12 cellular contexts compared by ENCODE assay signal in genomic region chr12:65882504-65882903, GRCh38. TPM values are rescaled to one million over a fixed set of nuclear protein-coding genes. Genes with fewer than 3 reads are reported as not detected.
DNase-seq lines count a peak whose midpoint lies in the region; ATAC-seq and TF ChIP-seq lines count a peak whose summit lies in the region.
"Had no signal": no experiment of that assay in that cellular context is flagged by ENCODE, and none has a peak within 500 bp of the region (broad histone marks: within the 10 kb centered on the region; RNA-seq: fewer than 3 reads in every experiment).

No MANE protein-coding gene starts in this region.

- peaks cover 18% of the 10 kb centered on the region for H3K27me3 ChIP-seq in HL-60 (ENCODE audit: insufficient read depth, poor library complexity, severe bottlenecking)
- H3K27me3 ChIP-seq in lower lobe of right lung (ENCODE audit: low read depth), result peaks cover 9% of the 10 kb centered on the region
- no peaks in the 10 kb centered on the region for H3K27me3 ChIP-seq in stomach smooth muscle (ENCODE audit: control insufficient read depth in 1 of 2, insufficient read depth in 2 of 2, low read length in 2 of 2)
- no peaks in the 10 kb centered on the region for H3K27me3 ChIP-seq in H7 (ENCODE audit: control insufficient read depth, insufficient read depth, low read length)

- no peaks in the 10 kb centered on the region for H3K36me3 ChIP-seq in lower lobe of right lung
- no peaks in the 10 kb centered on the region for H3K36me3 ChIP-seq in stomach smooth muscle (ENCODE audit: control insufficient read depth in 2 of 2, insufficient read depth in 2 of 2, low read length in 2 of 2)
- H3K36me3 ChIP-seq in H7 (replicated peaks; ENCODE audit: control insufficient read depth, insufficient read depth, low read length), result no peaks in the 10 kb centered on the region

- no peak for DNase-seq in HL-60 (ENCODE audit: low read depth in 1 of 2, low spot score in 1 of 2)
- DNase-seq in astrocyte of the hippocampus (ENCODE audit: low read depth, low spot score), result peak; percentile 54
- DNase-seq in lower lobe of right lung, result no peak
- DNase-seq in H7, result no peak
- DNase-seq: activated effector memory CD4-positive, alpha-beta T cell treated with Interleukin-2 at 50 U/mL for 16 hours; cortex of kidney; DND-41; HCEC 1CT; NCI-H1436 treated with DMSO at 0.1 percent for 48 hours had no signal

- no peaks in the 10 kb centered on the region for H3K9me3 ChIP-seq in lower lobe of right lung
- H3K9me3 ChIP-seq in stomach smooth muscle (ENCODE audit: control insufficient read depth in 2 of 2, low read length in 2 of 2), result no peaks in the 10 kb centered on the region

- H3K9ac ChIP-seq in stomach smooth muscle (ENCODE audit: low read length in 2 of 2), result peak overlapping the region in 1 of 2 donors; percentile 29

- H3K4me1 ChIP-seq in lower lobe of right lung, result peaks cover 15% of the 10 kb centered on the region
- H3K4me1 ChIP-seq in stomach smooth muscle (ENCODE audit: control insufficient read depth, insufficient read depth, low read length), result peaks cover 15% of the 10 kb centered on the region

- H3K27ac ChIP-seq in HL-60 (replicated peaks) (no peak overlapping the region), lower lobe of right lung (peak overlapping the region; percentile 25), stomach smooth muscle (ENCODE audit: low read length) (no peak overlapping the region)

- H3K4me3 ChIP-seq in HL-60 (replicated peaks; ENCODE audit: insufficient read depth, low read length), result peak overlapping the region; percentile 46
- H3K4me3 ChIP-seq in lower lobe of right lung, result peak overlapping the region; percentile 44
- peak overlapping the region; percentile 67 to 74 for H3K4me3 ChIP-seq in stomach smooth muscle (ENCODE audit: low read length in 2 of 2)
- H3K4me3 ChIP-seq in H7 (ENCODE audit: insufficient read depth, low read depth, low read length), result no peak overlapping the region

- TF ChIP-seq CTCF in HL-60 (IDR thresholded peaks at IDR 0.05; ENCODE audit: insufficient read depth, low read length) (no peak), lower lobe of right lung (IDR thresholded peaks at IDR 0.05) (no peak)

- no peak for ATAC-seq in lower lobe of right lung
- no peak for ATAC-seq in GM21528 (IDR thresholded peaks at IDR 0.05; ENCODE audit: low FRiP score, unreplicated experiment)
- ATAC-seq in HG02763 (IDR thresholded peaks at IDR 0.05; ENCODE audit: unreplicated experiment), result no peak

- intact Hi-C loops in lower lobe of right lung (cut with DNase I), result no loop called here

RNA-seq across cellular contexts. Expression of gene HMGA2, which starts 58.2 kb away (rescaled TPM):
- not detected for total RNA-seq in lower lobe of right lung
- 61.1 and 61.9 TPM in 2 replicates for total RNA-seq in H7 (2014; rRNA removed; shearing (Covaris generic))

Comparison
In these comparisons a context has a peak if more than half of its experiments do, and no peak if none do; other contexts are left out.
1. RNA of gene HMGA2, which starts 58.2 kb away (total RNA-seq): 61.1 to 61.9 TPM in H7; not detected in lower lobe of right lung (single experiment); every median in the first group is over 10 times any median in the second.